In genomic region chr3:12967751-12968209, GRCh38 we compare ENCODE assay signal across 8 cellular contexts.
DNase-seq lines count a peak whose midpoint lies in the region; ATAC-seq and TF ChIP-seq lines count a peak whose summit lies in the region.

No MANE protein-coding gene starts in this region.

- intact Hi-C loops in left colon (cut with DNase I, micrococcal nuclease): no loop called here

- DNase-seq in GF-D8 (lab: John Stamatoyannopoulos, UW) (peak; percentile 54), NCI-H2029 (lab: John Stamatoyannopoulos, UW) (peak; percentile 90), choroid plexus epithelial cell (ENCODE audit: low read depth) (peak; percentile 93), left colon (peak; percentile 88 to 94), NCI-H1694 treated with DMSO at 0.1 percent for 48 hours (lab: John Stamatoyannopoulos, UW) (no peak)
- peak; percentile 90 for DNase-seq in activated CD4-positive, alpha-beta T cell treated with anti-CD3 and anti-CD28 coated beads for 48 hours
- peak; percentile 55 to 90 (median 84) for DNase-seq in stimulated activated CD4-positive, alpha-beta T cell treated with anti-CD3 and anti-CD28 coated beads, Interleukin-1b, Interleukin-23, amount 100 ng/mL, for 24 hours (ENCODE audit: low read depth in 4 of 4, low spot score in 1 of 4)

- no peak for TF ChIP-seq CTCF in choroid plexus epithelial cell (conservative IDR thresholded peaks at IDR 0.05; ENCODE audit: low read depth, low read length)

- ATAC-seq in HG02610 (IDR thresholded peaks at IDR 0.05; ENCODE audit: unreplicated experiment): peak; percentile 66
- peak; percentile 89 for ATAC-seq in left colon

- peak overlapping the region; percentile 76 for H3K4me3 ChIP-seq in choroid plexus epithelial cell (ENCODE audit: low read depth, low read length)
